In the genomic region with DNA sequence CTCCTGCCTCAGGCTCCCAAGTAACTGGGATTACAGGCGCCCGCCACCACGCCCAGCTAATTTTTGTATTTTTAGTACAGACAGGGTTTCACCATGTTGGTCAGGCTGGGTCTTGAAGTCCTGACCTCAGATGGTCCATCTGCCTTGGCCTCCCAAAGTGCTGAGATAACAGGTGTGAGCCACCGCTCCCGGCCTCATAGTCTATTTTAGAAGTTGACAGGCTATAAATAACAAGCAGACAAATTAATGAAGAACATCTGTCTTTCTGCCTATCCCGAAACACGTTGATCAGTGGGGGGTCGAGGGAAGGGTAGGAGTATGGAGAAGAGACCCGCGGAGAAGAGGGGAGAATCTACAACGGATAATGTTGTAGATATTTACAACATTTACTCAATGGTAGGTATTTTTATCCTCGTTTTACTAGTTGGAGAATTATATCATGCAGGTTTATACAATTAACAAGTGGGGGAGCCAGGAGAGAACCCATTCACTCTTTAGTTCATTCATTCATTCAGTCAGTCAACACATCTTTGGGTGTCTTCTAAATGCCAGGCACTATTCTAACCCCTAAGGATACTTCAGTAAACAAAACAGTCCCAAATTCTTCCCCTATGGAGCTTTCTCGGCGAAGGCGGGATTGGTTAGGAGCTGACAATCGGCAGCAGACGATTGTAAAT, we compare ENCODE assay signal across 8 cellular contexts. TPM values are rescaled to one million over a fixed set of nuclear protein-coding genes. Genes with fewer than 3 reads are reported as not detected.
DNase-seq lines count a peak whose midpoint lies in the region; ATAC-seq and TF ChIP-seq lines count a peak whose summit lies in the region.

No MANE protein-coding gene starts in this region.

- H3K27ac Mint-ChIP-seq in activated CD8-positive, alpha-beta memory T cell treated with anti-CD3 and anti-CD28 coated beads, Interleukin-2, amount 10 ng/mL, durations not matched to agents 7 days and 5 days = peak overlapping the region; percentile 57
- peak overlapping the region; percentile 90 to 93 for H3K27ac Mint-ChIP-seq in T-cell

- H3K9me3 Mint-ChIP-seq in activated CD8-positive, alpha-beta memory T cell treated with anti-CD3 and anti-CD28 coated beads, Interleukin-2, amount 10 ng/mL, durations not matched to agents 7 days and 5 days (ENCODE audit: low read depth) = no peaks in the 10 kb centered on the region
- no peaks in the 10 kb centered on the region for H3K9me3 Mint-ChIP-seq in T-cell

- peak overlapping the region; percentile 90 to 92 for H3K27ac ChIP-seq in tibial artery

- peaks cover 3% of the 10 kb centered on the region for H3K27me3 Mint-ChIP-seq in activated CD8-positive, alpha-beta memory T cell treated with anti-CD3 and anti-CD28 coated beads, Interleukin-2, amount 10 ng/mL, durations not matched to agents 7 days and 5 days
- H3K27me3 Mint-ChIP-seq in T-cell = no peaks in the 10 kb centered on the region

- 27 to 32% methylated on average over 17 of the region's 17 CpGs for WGBS in lower leg skin, 2 donors

- no peaks in the 10 kb centered on the region for H3K36me3 ChIP-seq in tibial artery

- TF ChIP-seq POLR2A in lower leg skin (IDR thresholded peaks at IDR 0.05) = no peak

- H3K4me3 Mint-ChIP-seq in activated CD8-positive, alpha-beta memory T cell treated with anti-CD3 and anti-CD28 coated beads, Interleukin-2, amount 10 ng/mL, durations not matched to agents 7 days and 5 days = peak overlapping the region; percentile 93
- H3K4me3 Mint-ChIP-seq in T-cell = peak overlapping the region; percentile 82 to 95 (median 87)

- peaks cover 0 to 35% (median 8%) of the 10 kb centered on the region in 4 donors for H3K4me1 ChIP-seq in tibial artery

- DNase-seq in activated CD8-positive, alpha-beta memory T cell treated with anti-CD3 and anti-CD28 coated beads, Interleukin-2, amount 10 ng/mL, durations not matched to agents 7 days and 5 days = peak; percentile 21
- no peak for DNase-seq in activated CD8-positive, alpha-beta memory T cell treated with anti-CD3 and anti-CD28 coated beads, Interleukin-2, amount 50 U/mL, for 4 hours
- DNase-seq in T-cell (no peak), tibial artery (no peak), lower leg skin (ENCODE audit: low spot score in 2 of 2) (no peak), posterior cingulate gyrus (no peak), AG20443 (ENCODE audit: low spot score) (no peak)

- no peaks in the 10 kb centered on the region for H3K27me3 ChIP-seq in tibial artery

- ATAC-seq in activated CD8-positive, alpha-beta memory T cell treated with anti-CD3 and anti-CD28 coated beads, Interleukin-2, amount 10 ng/mL, durations not matched to agents 7 days and 5 days = no peak
- peak; percentile 4 to 27 (median 10) for ATAC-seq in T-cell (replicated peaks in 1 of 4)

- intact Hi-C loops in tibial artery (cut with DNase I; ENCODE audit: low total_unique reads) = no loop called here
- intact Hi-C loops in lower leg skin (cut with DNase I; ENCODE audit: low total_unique reads) = no loop called here
- intact Hi-C loops in posterior cingulate gyrus (cut with DNase I) = no loop called here

- CTCF ChIA-PET in activated CD8-positive, alpha-beta memory T cell treated with anti-CD3 and anti-CD28 coated beads, Interleukin-2, amount 10 ng/mL, durations not matched to agents 7 days and 5 days (lab: Charles Lee) = interaction anchor here (1.3 kb wide), 1 partner anchor 9 kb away, joined by 3 read pairs; no protein-coding TSS in a partner anchor
- CTCF ChIA-PET in T-cell (lab: Charles Lee) = interaction anchor here in 1 of 2 donors (1.1 to 1.3 kb wide), 2 partner anchors 9 to 11 kb away, joined by 3 to 4 read pairs; no protein-coding TSS in a partner anchor

- H3K9me3 ChIP-seq in iPS-18c (ENCODE audit: control insufficient read depth, insufficient read depth, low read length) (no peaks in the 10 kb centered on the region), tibial artery (no peaks in the 10 kb centered on the region)

- POLR2A ChIA-PET in T-cell (lab: Charles Lee) = interaction anchor here in 1 of 2 donors (0.7 kb wide), 1 partner anchor 780 kb away, joined by 4 read pairs; no protein-coding TSS in a partner anchor

- H3K4me3 ChIP-seq in iPS-18c (ENCODE audit: insufficient read depth, low read depth, low read length) (peak overlapping the region; percentile 46), tibial artery (peak overlapping the region; percentile 92 to 100), lower leg skin (ENCODE audit: low read depth, poor library complexity, severe bottlenecking) (no peak overlapping the region)

- H3K4me1 Mint-ChIP-seq in activated CD8-positive, alpha-beta memory T cell treated with anti-CD3 and anti-CD28 coated beads, Interleukin-2, amount 10 ng/mL, durations not matched to agents 7 days and 5 days = peaks cover 39% of the 10 kb centered on the region
- peaks cover 37 to 42% (median 40%) of the 10 kb centered on the region in 3 donors for H3K4me1 Mint-ChIP-seq in T-cell

- TF ChIP-seq CTCF in tibial artery (IDR thresholded peaks at IDR 0.05) (no peak), lower leg skin (IDR thresholded peaks at IDR 0.05) (no peak)

- H3K36me3 Mint-ChIP-seq in activated CD8-positive, alpha-beta memory T cell treated with anti-CD3 and anti-CD28 coated beads, Interleukin-2, amount 10 ng/mL, durations not matched to agents 7 days and 5 days = peaks cover 17% of the 10 kb centered on the region
- peaks cover 11% of the 10 kb centered on the region for H3K36me3 Mint-ChIP-seq in T-cell

RNA-seq across cellular contexts. Expression of a gene that starts 0.5 kb away (rescaled TPM):
- total RNA-seq in activated CD8-positive, alpha-beta memory T cell treated with anti-CD3 and anti-CD28 coated beads, Interleukin-2, amount 10 ng/mL, durations not matched to agents 7 days and 5 days = 10 to 100 TPM; 45.8 to 54.9 TPM
- total RNA-seq in T-cell (10 to 100 TPM; 43.7 to 80.1 (median 71.6) TPM), lower leg skin (10 to 100 TPM in 1 of 4 donors, 1 to 10 TPM in 3; 2.7 to 14.2 (median 2.9) TPM)

RNA-seq across cellular contexts. Expression of a gene that starts 36.9 kb away (rescaled TPM):
- total RNA-seq in activated CD8-positive, alpha-beta memory T cell treated with anti-CD3 and anti-CD28 coated beads, Interleukin-2, amount 10 ng/mL, durations not matched to agents 7 days and 5 days = 10 to 100 TPM; 30.9 to 34.9 TPM
- total RNA-seq in T-cell (10 to 100 TPM; 19.5 to 29.6 (median 25.6) TPM), lower leg skin (10 to 100 TPM; 27.6 to 33.3 (median 30.2) TPM)
